ENCODE assay signal across 15 cellular contexts in the genomic region with DNA sequence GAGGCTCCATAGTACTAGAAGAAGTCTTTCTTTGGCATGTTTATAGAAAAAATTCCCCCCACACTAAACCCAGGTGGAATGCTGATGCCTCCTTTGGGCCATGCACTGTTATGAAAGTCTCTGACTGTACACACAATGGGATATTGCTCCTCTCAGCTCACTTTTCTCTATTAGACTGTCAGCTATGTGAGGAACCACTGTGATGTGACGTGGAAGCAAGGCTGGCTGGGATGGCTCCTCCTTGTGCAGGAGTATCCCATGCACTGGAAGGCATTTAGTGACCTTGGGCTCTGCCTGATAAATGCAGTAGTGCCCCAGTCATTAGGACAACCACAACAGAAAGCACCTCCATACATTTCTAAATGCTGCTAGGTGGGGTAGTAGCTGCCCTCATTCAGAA. TPM values are rescaled to one million over a fixed set of nuclear protein-coding genes. Genes with fewer than 3 reads are reported as not detected.
DNase-seq lines count a peak whose midpoint lies in the region; ATAC-seq and TF ChIP-seq lines count a peak whose summit lies in the region.
"Had no signal": no experiment of that assay in that cellular context is flagged by ENCODE, and none has a peak within 500 bp of the region (broad histone marks: within the 10 kb centered on the region; RNA-seq: fewer than 3 reads in every experiment).

No MANE protein-coding gene starts in this region.

- H3K27ac Mint-ChIP-seq in WTC11 = peak overlapping the region; percentile 68; the same call in 1 of the 2 replicates
- H3K27ac Mint-ChIP-seq: CD8-positive, alpha-beta memory T cell; IgD-negative memory B cell had no signal

- no peak overlapping the region for H3K4me3 Mint-ChIP-seq in WTC11

- peaks cover 39% of the 10 kb centered on the region for H3K4me1 Mint-ChIP-seq in WTC11
- H3K4me1 Mint-ChIP-seq: IgD-negative memory B cell had no signal

- TF ChIP-seq CTCF in WTC11 (IDR thresholded peaks at IDR 0.05) = no peak

- no peak for ATAC-seq in WTC11
- ATAC-seq in GM21526 (IDR thresholded peaks at IDR 0.05; ENCODE audit: low FRiP score, unreplicated experiment) = no peak
- ATAC-seq in HG02763 (IDR thresholded peaks at IDR 0.05; ENCODE audit: unreplicated experiment) = no peak
- ATAC-seq: A549 had no signal

- H3K27me3 Mint-ChIP-seq in WTC11 (ENCODE audit: low read depth) = peaks cover 7% of the 10 kb centered on the region

- peaks cover 9% of the 10 kb centered on the region for H3K9me3 Mint-ChIP-seq in WTC11

- CTCF ChIA-PET in WTC11 (lab: Charles Lee) = no interaction called here

- H3K36me3 Mint-ChIP-seq in WTC11 = peaks cover 11% of the 10 kb centered on the region
- H3K36me3 Mint-ChIP-seq: CD8-positive, alpha-beta memory T cell; IgD-negative memory B cell had no signal

- peak overlapping the region; percentile 27 for H3K27ac ChIP-seq in caudate nucleus (ENCODE audit: low read depth, low read length)
- H3K27ac ChIP-seq in substantia nigra (ENCODE audit: low read depth, low read length, poor library complexity, severe bottlenecking) = peak overlapping the region; percentile 69
- H3K27ac ChIP-seq: A549, C4-2B had no signal

- POLR2A ChIA-PET in WTC11 (lab: Charles Lee) = no interaction called here

- DNase-seq in WTC11 (ENCODE audit: low spot score) (no peak), caudate nucleus (lab: John Stamatoyannopoulos, UW) (peak in 3 of 61 donors; percentile 12 to 36 (median 23)), islet precursor cell (peak; percentile 73), substantia nigra (lab: John Stamatoyannopoulos, UW) (peak in 11 of 49 donors; percentile 10 to 42 (median 24))
- DNase-seq: BE2C; Caco-2; CD8-positive, alpha-beta memory T cell; DMS53; GF-D8; H7 had no signal

TF ChIP-seq in WTC11, 78 proteins besides CTCF, POLR2A, EP300 and RAD21:
- TF ChIP-seq ZNF416 (CRISPR knock-in tag; IDR thresholded peaks at IDR 0.05) (no peak), FOXJ3 (CRISPR knock-in tag; IDR thresholded peaks at IDR 0.05; ENCODE audit: borderline replicate concordance) (no peak), SMAD3 (CRISPR knock-in tag; IDR thresholded peaks at IDR 0.05; ENCODE audit: borderline replicate concordance) (no peak), TCF7 (CRISPR knock-in tag; IDR thresholded peaks at IDR 0.05; ENCODE audit: low read depth) (no peak), TEAD1 (CRISPR knock-in tag; IDR thresholded peaks at IDR 0.05) (no peak), RELA (CRISPR knock-in tag; IDR thresholded peaks at IDR 0.05; ENCODE audit: borderline replicate concordance) (no peak)
- TF ChIP-seq, protein P1, sequence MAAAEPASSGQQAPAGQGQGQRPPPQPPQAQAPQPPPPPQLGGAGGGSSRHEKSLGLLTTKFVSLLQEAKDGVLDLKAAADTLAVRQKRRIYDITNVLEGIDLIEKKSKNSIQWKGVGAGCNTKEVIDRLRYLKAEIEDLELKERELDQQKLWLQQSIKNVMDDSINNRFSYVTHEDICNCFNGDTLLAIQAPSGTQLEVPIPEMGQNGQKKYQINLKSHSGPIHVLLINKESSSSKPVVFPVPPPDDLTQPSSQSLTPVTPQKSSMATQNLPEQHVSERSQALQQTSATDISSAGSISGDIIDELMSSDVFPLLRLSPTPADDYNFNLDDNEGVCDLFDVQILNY (CRISPR knock-in tag; IDR thresholded peaks at IDR 0.05) = no peak
- TF ChIP-seq, protein P2, sequence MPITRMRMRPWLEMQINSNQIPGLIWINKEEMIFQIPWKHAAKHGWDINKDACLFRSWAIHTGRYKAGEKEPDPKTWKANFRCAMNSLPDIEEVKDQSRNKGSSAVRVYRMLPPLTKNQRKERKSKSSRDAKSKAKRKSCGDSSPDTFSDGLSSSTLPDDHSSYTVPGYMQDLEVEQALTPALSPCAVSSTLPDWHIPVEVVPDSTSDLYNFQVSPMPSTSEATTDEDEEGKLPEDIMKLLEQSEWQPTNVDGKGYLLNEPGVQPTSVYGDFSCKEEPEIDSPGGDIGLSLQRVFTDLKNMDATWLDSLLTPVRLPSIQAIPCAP (CRISPR knock-in tag; IDR thresholded peaks at IDR 0.05) = no peak
- TF ChIP-seq, protein P3, sequence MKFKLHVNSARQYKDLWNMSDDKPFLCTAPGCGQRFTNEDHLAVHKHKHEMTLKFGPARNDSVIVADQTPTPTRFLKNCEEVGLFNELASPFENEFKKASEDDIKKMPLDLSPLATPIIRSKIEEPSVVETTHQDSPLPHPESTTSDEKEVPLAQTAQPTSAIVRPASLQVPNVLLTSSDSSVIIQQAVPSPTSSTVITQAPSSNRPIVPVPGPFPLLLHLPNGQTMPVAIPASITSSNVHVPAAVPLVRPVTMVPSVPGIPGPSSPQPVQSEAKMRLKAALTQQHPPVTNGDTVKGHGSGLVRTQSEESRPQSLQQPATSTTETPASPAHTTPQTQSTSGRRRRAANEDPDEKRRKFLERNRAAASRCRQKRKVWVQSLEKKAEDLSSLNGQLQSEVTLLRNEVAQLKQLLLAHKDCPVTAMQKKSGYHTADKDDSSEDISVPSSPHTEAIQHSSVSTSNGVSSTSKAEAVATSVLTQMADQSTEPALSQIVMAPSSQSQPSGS (CRISPR knock-in tag; IDR thresholded peaks at IDR 0.05; ENCODE audit: borderline replicate concordance, low read depth) = no peak
- TF ChIP-seq, protein P4, sequence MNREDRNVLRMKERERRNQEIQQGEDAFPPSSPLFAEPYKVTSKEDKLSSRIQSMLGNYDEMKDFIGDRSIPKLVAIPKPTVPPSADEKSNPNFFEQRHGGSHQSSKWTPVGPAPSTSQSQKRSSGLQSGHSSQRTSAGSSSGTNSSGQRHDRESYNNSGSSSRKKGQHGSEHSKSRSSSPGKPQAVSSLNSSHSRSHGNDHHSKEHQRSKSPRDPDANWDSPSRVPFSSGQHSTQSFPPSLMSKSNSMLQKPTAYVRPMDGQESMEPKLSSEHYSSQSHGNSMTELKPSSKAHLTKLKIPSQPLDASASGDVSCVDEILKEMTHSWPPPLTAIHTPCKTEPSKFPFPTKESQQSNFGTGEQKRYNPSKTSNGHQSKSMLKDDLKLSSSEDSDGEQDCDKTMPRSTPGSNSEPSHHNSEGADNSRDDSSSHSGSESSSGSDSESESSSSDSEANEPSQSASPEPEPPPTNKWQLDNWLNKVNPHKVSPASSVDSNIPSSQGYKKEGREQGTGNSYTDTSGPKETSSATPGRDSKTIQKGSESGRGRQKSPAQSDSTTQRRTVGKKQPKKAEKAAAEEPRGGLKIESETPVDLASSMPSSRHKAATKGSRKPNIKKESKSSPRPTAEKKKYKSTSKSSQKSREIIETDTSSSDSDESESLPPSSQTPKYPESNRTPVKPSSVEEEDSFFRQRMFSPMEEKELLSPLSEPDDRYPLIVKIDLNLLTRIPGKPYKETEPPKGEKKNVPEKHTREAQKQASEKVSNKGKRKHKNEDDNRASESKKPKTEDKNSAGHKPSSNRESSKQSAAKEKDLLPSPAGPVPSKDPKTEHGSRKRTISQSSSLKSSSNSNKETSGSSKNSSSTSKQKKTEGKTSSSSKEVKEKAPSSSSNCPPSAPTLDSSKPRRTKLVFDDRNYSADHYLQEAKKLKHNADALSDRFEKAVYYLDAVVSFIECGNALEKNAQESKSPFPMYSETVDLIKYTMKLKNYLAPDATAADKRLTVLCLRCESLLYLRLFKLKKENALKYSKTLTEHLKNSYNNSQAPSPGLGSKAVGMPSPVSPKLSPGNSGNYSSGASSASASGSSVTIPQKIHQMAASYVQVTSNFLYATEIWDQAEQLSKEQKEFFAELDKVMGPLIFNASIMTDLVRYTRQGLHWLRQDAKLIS (CRISPR knock-in tag; IDR thresholded peaks at IDR 0.05; ENCODE audit: borderline replicate concordance) = no peak

RNA-seq across cellular contexts. Expression of a gene that starts 5.7 kb away (rescaled TPM):
- 4.0 to 6.7 TPM (median 5.9 TPM) in 3 replicates for total RNA-seq in WTC11 (2021)
